In the genomic region with DNA sequence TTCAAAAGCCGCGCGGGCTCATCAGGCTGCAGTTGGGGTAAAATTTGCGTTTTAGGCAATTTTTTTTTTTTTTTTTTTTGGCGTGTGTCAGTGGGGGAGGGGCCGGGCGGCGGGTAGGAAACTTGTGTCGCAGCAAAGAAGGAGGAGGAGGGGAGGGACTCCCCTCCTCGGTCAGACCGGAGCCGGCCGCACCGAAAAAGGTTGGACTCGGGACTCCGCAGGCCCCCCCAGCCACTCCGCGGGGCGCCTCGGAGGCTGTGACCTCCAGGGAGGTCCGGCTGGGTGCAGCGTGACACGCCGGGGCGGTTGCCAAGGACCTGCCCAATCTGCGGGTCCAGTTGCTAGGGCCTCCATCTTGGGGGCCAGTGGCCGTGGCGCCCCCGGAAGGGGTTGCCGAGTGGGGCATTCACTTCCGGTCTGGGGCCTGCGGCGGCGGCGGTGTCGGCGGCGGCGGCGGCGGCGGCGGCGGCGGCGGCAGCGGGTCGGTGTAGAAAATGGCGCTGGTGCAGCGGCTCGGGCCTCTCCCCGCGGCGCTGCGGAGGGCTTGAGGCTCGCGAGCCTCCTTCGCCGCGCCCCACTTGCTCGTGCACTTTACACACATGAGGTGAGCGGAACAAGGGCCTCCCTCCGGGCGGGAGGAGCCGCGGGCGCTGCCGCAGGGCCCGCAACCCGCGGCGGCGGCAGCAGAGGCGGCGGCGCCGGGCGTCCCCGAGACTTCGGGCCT, we compare ENCODE assay signal across 8 cellular contexts. TPM values are rescaled to one million over a fixed set of nuclear protein-coding genes. Genes with fewer than 3 reads are reported as not detected.
A peak's percentile ranks its signal among the peaks of the same experiment; 100 is the strongest.
DNase-seq lines count a peak whose midpoint lies in the region; ATAC-seq and TF ChIP-seq lines count a peak whose summit lies in the region.

TSS of gene TNRC6A (plus strand) at position 409 of the 724 bp plus-strand sequence. CDS start at position 600, 191 bp downstream.

- no peak for TF ChIP-seq EP300 in esophagus muscularis mucosa (IDR thresholded peaks at IDR 0.05)

- peak; percentile 76 for TF ChIP-seq POLR2A in esophagus muscularis mucosa (IDR thresholded peaks at IDR 0.05; ENCODE audit: low read depth)

- H3K27ac ChIP-seq in esophagus muscularis mucosa (replicated peaks in 1 of 4) = peak within 1 kb of the TSS; percentile 91 to 94 (median 94)
- peak within 1 kb of the TSS; percentile 88 for H3K27ac ChIP-seq in muscle layer of duodenum (ENCODE audit: low read length)

- H3K9me3 ChIP-seq in esophagus muscularis mucosa = no peaks in the 10 kb centered on the region
- H3K9me3 ChIP-seq in muscle layer of duodenum (ENCODE audit: control insufficient read depth in 1 of 2, low read length in 2 of 2) = no peaks in the 10 kb centered on the region

- no peak for TF ChIP-seq CTCF in esophagus muscularis mucosa (IDR thresholded peaks at IDR 0.05)

- WGBS in esophagus muscularis mucosa = 0% methylated on average over 12 of the region's 80 CpGs

- H3K4me1 ChIP-seq in esophagus muscularis mucosa (peaks cover 37 to 46% (median 42%) of the 10 kb centered on the region in 4 donors), muscle layer of duodenum (ENCODE audit: control insufficient read depth in 1 of 2, insufficient read depth in 2 of 2, low read length in 2 of 2) (peaks cover 0 to 38% of the 10 kb centered on the region in 2 donors)

- DNase-seq in DMS 273 (lab: John Stamatoyannopoulos, UW; ENCODE audit: unreplicated experiment) (peak; percentile 94), HuH-7 (ENCODE audit: low spot score) (peak; percentile 90), esophagus muscularis mucosa (ENCODE audit: extremely low spot score) (peak; percentile 96)
- DNase-seq in activated T-cell treated with anti-CD3 and anti-CD28 coated beads, Interleukin-2, amount 50 U/mL, for 48 hours = peak; percentile 89 to 92
- peak; percentile 46 to 74 for DNase-seq in stimulated activated CD8-positive, alpha-beta memory T cell treated with anti-CD3 and anti-CD28 coated beads, Interleukin-7, amount 100 ng/mL, for 4 hours (ENCODE audit: low read depth in 2 of 2)

- peak; percentile 83 for ATAC-seq in GM21447 (IDR thresholded peaks at IDR 0.05; ENCODE audit: unreplicated experiment)

- intact Hi-C loops in esophagus muscularis mucosa (cut with DNase I) = no loop called here

- H3K36me3 ChIP-seq in esophagus muscularis mucosa (peaks cover 0 to 10% (median 7%) of the 10 kb centered on the region in 4 donors), muscle layer of duodenum (ENCODE audit: control insufficient read depth in 1 of 2, insufficient read depth in 2 of 2, low read length in 2 of 2) (peaks cover 0 to 15% of the 10 kb centered on the region in 2 donors)

- H3K27me3 ChIP-seq in esophagus muscularis mucosa (no peaks in the 10 kb centered on the region), muscle layer of duodenum (ENCODE audit: low read depth, low read length) (no peaks in the 10 kb centered on the region)

- H3K4me3 ChIP-seq in esophagus muscularis mucosa (peak within 1 kb of the TSS; percentile 64 to 79 (median 76)), muscle layer of duodenum (ENCODE audit: low read depth in 1 of 2, low read length in 2 of 2) (peak within 1 kb of the TSS; percentile 82 to 86)

TF ChIP-seq in PFSK-1, 5 proteins besides CTCF, POLR2A, EP300 and RAD21:
- TF ChIP-seq, protein P1, sequence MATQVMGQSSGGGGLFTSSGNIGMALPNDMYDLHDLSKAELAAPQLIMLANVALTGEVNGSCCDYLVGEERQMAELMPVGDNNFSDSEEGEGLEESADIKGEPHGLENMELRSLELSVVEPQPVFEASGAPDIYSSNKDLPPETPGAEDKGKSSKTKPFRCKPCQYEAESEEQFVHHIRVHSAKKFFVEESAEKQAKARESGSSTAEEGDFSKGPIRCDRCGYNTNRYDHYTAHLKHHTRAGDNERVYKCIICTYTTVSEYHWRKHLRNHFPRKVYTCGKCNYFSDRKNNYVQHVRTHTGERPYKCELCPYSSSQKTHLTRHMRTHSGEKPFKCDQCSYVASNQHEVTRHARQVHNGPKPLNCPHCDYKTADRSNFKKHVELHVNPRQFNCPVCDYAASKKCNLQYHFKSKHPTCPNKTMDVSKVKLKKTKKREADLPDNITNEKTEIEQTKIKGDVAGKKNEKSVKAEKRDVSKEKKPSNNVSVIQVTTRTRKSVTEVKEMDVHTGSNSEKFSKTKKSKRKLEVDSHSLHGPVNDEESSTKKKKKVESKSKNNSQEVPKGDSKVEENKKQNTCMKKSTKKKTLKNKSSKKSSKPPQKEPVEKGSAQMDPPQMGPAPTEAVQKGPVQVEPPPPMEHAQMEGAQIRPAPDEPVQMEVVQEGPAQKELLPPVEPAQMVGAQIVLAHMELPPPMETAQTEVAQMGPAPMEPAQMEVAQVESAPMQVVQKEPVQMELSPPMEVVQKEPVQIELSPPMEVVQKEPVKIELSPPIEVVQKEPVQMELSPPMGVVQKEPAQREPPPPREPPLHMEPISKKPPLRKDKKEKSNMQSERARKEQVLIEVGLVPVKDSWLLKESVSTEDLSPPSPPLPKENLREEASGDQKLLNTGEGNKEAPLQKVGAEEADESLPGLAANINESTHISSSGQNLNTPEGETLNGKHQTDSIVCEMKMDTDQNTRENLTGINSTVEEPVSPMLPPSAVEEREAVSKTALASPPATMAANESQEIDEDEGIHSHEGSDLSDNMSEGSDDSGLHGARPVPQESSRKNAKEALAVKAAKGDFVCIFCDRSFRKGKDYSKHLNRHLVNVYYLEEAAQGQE (IDR thresholded peaks at IDR 0.05; ENCODE audit: insufficient read depth in 1 of 2, low read depth in 2 of 2, low read length in 2 of 2) = no peak
- peak; percentile 18; the same call in 1 of the 2 replicates for TF ChIP-seq TAF1 (IDR thresholded peaks at IDR 0.05; ENCODE audit: borderline replicate concordance, insufficient read depth, low read length)
- TF ChIP-seq FOXP2 (optimal IDR thresholded peaks at IDR 0.05; ENCODE audit: borderline replicate concordance, extremely low read depth, extremely low read length, insufficient read depth) = peak; percentile 39
TF ChIP-seq in PFSK-1: peak in this region for 2.

RNA-seq across cellular contexts. Expression of gene TNRC6A, which starts in this region (rescaled TPM):
- polyA plus RNA-seq in PFSK-1 (2012; ENCODE audit: insufficient read length, low read depth) = 12.4 TPM
- total RNA-seq in esophagus muscularis mucosa = 10 to 100 TPM; 44.1 to 50.7 (median 46.4) TPM

Comparison
In these comparisons a context has a peak if more than half of its experiments do, and no peak if none do; other contexts are left out.
1. Peak in every context shown above with its lines: DNase-seq, ATAC-seq, H3K4me3 ChIP-seq and H3K27ac ChIP-seq.